ENCODE assay signal across 22 cellular contexts in the genomic region with DNA sequence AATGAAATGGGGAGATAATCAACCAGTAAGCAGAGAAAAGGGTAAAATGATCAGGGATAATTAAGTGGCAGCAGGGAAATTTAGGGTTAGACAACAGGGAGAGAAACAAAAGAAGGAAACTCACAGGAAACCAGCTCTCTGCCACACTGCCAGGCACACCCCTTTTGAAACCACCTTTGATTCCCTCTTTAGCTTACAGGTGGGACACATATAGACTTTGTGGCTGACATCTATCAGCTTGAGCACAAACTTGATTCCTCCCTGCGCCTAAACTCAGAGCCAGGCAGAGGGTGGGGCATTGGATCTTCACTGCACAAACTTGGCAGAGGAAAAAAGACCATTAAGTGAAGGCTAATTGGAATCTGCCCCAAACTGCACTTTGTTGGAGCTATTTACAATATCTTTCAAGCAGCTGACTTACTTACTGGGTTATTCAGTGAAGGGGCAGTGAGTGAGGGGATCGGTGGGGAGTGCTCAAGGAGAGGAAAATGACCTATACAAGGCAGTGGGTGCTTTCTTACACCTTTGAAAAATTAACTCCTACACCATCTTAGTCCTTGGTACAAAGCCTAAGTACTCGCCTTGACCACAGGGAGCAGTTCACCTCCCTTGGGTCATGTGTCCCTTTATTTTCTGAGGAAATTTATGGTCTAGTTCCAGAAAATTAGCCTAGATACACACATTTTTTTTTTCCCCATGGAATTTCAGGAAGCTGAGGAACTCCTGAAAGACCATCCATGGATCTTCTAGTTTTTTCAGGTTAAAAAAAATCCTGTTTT.
DNase-seq lines count a peak whose midpoint lies in the region; ATAC-seq and TF ChIP-seq lines count a peak whose summit lies in the region.
"Had no signal": no experiment of that assay in that cellular context is flagged by ENCODE, and none has a peak within 500 bp of the region (broad histone marks: within the 10 kb centered on the region; RNA-seq: fewer than 3 reads in every experiment).

No MANE protein-coding gene starts in this region.

- peak in 2 of 3 experiments; percentile 32 to 57 for DNase-seq in NCI-H1417 (lab: John Stamatoyannopoulos, UW)
- DNase-seq in NCI-H1417 treated with DMSO at 0.1 percent for 48 hours (lab: John Stamatoyannopoulos, UW): no peak
- peak; percentile 90 for DNase-seq in NCI-H748 treated with DMSO at 0.1 percent for 48 hours (lab: John Stamatoyannopoulos, UW)
- DNase-seq in stomach: no peak
- DNase-seq in NCI-H1436 (lab: John Stamatoyannopoulos, UW): no peak
- DNase-seq in CD1c-positive myeloid dendritic cell (ENCODE audit: extremely low spot score): no peak
- no peak for DNase-seq in KG1 (lab: John Stamatoyannopoulos, UW)
- DNase-seq: activated CD4-positive, CD25-positive, alpha-beta regulatory T cell; activated CD8-positive, alpha-beta T cell treated with anti-CD3 and anti-CD28 coated beads, Interleukin-2, amount 10 ng/mL, durations not matched to agents 7 days and 5 days; activated naive CD8-positive, alpha-beta T cell treated with anti-CD3 and anti-CD28 coated beads for 36 hours; GF-D8; Karpas-422; lower lobe of right lung; SJCRH30; stimulated activated CD8-positive, alpha-beta memory T cell treated with anti-CD3 and anti-CD28 coated beads, Interleukin-4, amount 100 ng/mL, for 48 hours; T-helper 2 cell had no signal

- WGBS in gastroesophageal sphincter (ENCODE audit: low coverage in 1 of 2), 2 donors: 6 to 10% methylated on average over 3 of the region's 3 CpGs
- WGBS in stomach, 5 donors: 17 to 36% (median 26%) methylated on average over 3 of the region's 3 CpGs

- TF ChIP-seq EP300 in gastroesophageal sphincter (IDR thresholded peaks at IDR 0.05) (no peak), stomach (IDR thresholded peaks at IDR 0.05) (no peak)

- TF ChIP-seq POLR2A in gastroesophageal sphincter (IDR thresholded peaks at IDR 0.05) (no peak), stomach (IDR thresholded peaks at IDR 0.05) (no peak)

- H3K27me3 ChIP-seq in gastroesophageal sphincter (no peaks in the 10 kb centered on the region), stomach (no peaks in the 10 kb centered on the region)
- H3K27me3 ChIP-seq: SJCRH30 had no signal

- TF ChIP-seq CTCF in gastroesophageal sphincter (IDR thresholded peaks at IDR 0.05): peak in 3 of 4 experiments; percentile 19 to 41 (median 26)
- no peak for TF ChIP-seq CTCF in stomach (IDR thresholded peaks at IDR 0.05)

- intact Hi-C loops in stomach (cut with DNase I; ENCODE audit: low total_unique reads): no loop called here

- H3K9me3 ChIP-seq in gastroesophageal sphincter (no peaks in the 10 kb centered on the region), stomach (no peaks in the 10 kb centered on the region)
- H3K9me3 ChIP-seq: lower lobe of right lung, SJCRH30 had no signal

- H3K4me3 ChIP-seq in gastroesophageal sphincter (no peak overlapping the region), stomach (no peak overlapping the region)
- H3K4me3 ChIP-seq: GM12878, lower lobe of right lung, SJCRH30, skin epidermis had no signal

- H3K27ac ChIP-seq in gastroesophageal sphincter (peak overlapping the region; percentile 34 to 71 (median 58)), stomach (peak overlapping the region in 3 of 5 donors; percentile 24 to 52 (median 47))
- H3K27ac ChIP-seq: 22Rv1, epithelial cell of prostate, lower lobe of right lung, parathyroid adenoma, SJCRH30 had no signal

- ATAC-seq in gastroesophageal sphincter: no peak
- ATAC-seq: activated CD8-positive, alpha-beta T cell treated with anti-CD3 and anti-CD28 coated beads, Interleukin-2, amount 10 ng/mL, durations not matched to agents 7 days and 5 days; GM12878; lower lobe of right lung had no signal

- H3K4me1 ChIP-seq in gastroesophageal sphincter (peaks cover 9 to 100% (median 47%) of the 10 kb centered on the region in 3 donors), stomach (peaks cover 20 to 93% (median 62%) of the 10 kb centered on the region in 4 donors)
- H3K4me1 ChIP-seq: parathyroid adenoma had no signal

- no peaks in the 10 kb centered on the region for H3K36me3 ChIP-seq in gastroesophageal sphincter
- H3K36me3 ChIP-seq in stomach: no peaks in the 10 kb centered on the region
- H3K36me3 ChIP-seq: lower lobe of right lung, SJCRH30 had no signal

Comparison
In these comparisons a context has a peak if more than half of its experiments do, and no peak if none do; other contexts are left out.
1. DNase-seq: peak in NCI-H1417 (2 of 3) and NCI-H748 treated with DMSO at 0.1 percent for 48 hours (single experiment); none in NCI-H1417 treated with DMSO at 0.1 percent for 48 hours (single experiment), stomach (single experiment), NCI-H1436 (single experiment), CD1c-positive myeloid dendritic cell (single experiment) and KG1 (single experiment).
2. CTCF ChIP-seq: peak in gastroesophageal sphincter (3 of 4); none in stomach (0 of 7).